Comparison of ENCODE assay signal across 23 cellular contexts in genomic region chr11:41714101-41714500, GRCh38.
"Had no signal": no experiment of that assay in that cellular context is flagged by ENCODE, and none has a peak within 500 bp of the region (broad histone marks: within the 10 kb centered on the region; RNA-seq: fewer than 3 reads in every experiment).

No MANE protein-coding gene starts in this region.

- H3K4me3 Mint-ChIP-seq: activated CD4-positive, alpha-beta memory T cell treated with anti-CD3 and anti-CD28 coated beads, Interleukin-2, amount 10 ng/mL, durations not matched to agents 7 days and 5 days; activated T-cell treated with anti-CD3 and anti-CD28 coated beads, Interleukin-2, amount 50 U/mL, for 4 hours; naive thymus-derived CD4-positive, alpha-beta T cell; stimulated activated naive B cell treated with anti-CD40 and anti-IgM and Interleukin-4, amounts not matched to agents 10 μg/mL and 1 μg/mL and 100 μg/mL, for 72 hours; T-helper 17 cell had no signal

- H3K9me3 ChIP-seq: tibial nerve, vagina had no signal

- H3K4me1 Mint-ChIP-seq: activated CD4-positive, alpha-beta memory T cell treated with anti-CD3 and anti-CD28 coated beads, Interleukin-2, amount 10 ng/mL, durations not matched to agents 7 days and 5 days; naive thymus-derived CD4-positive, alpha-beta T cell; stimulated activated naive B cell treated with anti-CD40 and anti-IgM and Interleukin-4, amounts not matched to agents 10 μg/mL and 1 μg/mL and 100 μg/mL, for 72 hours; T-helper 17 cell had no signal

- H3K4me3 ChIP-seq: mucosa of descending colon, skin epidermis, tibial nerve, vagina had no signal

- ATAC-seq: activated naive CD4-positive, alpha-beta T cell treated with anti-CD3 and anti-CD28 coated beads, Interleukin-2, amount 50 U/mL, for 72 hours; activated T-cell treated with anti-CD3 and anti-CD28 coated beads, Interleukin-2, amount 50 U/mL, for 4 hours; foreskin keratinocyte; left lobe of liver; mucosa of descending colon; naive thymus-derived CD4-positive, alpha-beta T cell; right cardiac atrium; stimulated activated naive B cell treated with anti-CD40 and anti-IgM and Interleukin-4, amounts not matched to agents 10 μg/mL and 1 μg/mL and 100 μg/mL, for 72 hours; T-helper 17 cell had no signal

- DNase-seq: activated CD4-positive, alpha-beta memory T cell treated with anti-CD3 and anti-CD28 coated beads, Interleukin-2, amount 10 ng/mL, durations not matched to agents 7 days and 5 days; activated CD4-positive, alpha-beta T cell treated with anti-CD3 and anti-CD28 coated beads for 4 hours; activated effector memory CD4-positive, alpha-beta T cell treated with Interleukin-2 at 50 U/mL for 16 hours; activated T-cell treated with anti-CD3 and anti-CD28 coated beads, Interleukin-2, amount 50 U/mL, for 4 hours; amniotic stem cell; cortex of kidney; effector CD4-positive, alpha-beta T cell; foreskin keratinocyte; glutamatergic neuron; mammary epithelial cell; mucosa of descending colon; naive thymus-derived CD4-positive, alpha-beta T cell; right cardiac atrium; stimulated activated CD4-positive, alpha-beta T cell treated with anti-CD3 and anti-CD28 coated beads, Interleukin-15, amount 100 ng/mL, for 24 hours; stimulated activated CD4-positive, alpha-beta T cell treated with anti-CD3 and anti-CD28 coated beads, Interleukin-4, amount 100 ng/mL, for 1 hour; stimulated activated naive B cell treated with anti-CD40 and anti-IgM and Interleukin-4, amounts not matched to agents 10 μg/mL and 1 μg/mL and 100 μg/mL, for 72 hours; T-helper 17 cell; WERI-Rb-1 had no signal

- H3K27ac Mint-ChIP-seq: activated CD4-positive, alpha-beta memory T cell treated with anti-CD3 and anti-CD28 coated beads, Interleukin-2, amount 10 ng/mL, durations not matched to agents 7 days and 5 days; activated naive CD4-positive, alpha-beta T cell treated with anti-CD3 and anti-CD28 coated beads, Interleukin-2, amount 50 U/mL, for 72 hours; naive thymus-derived CD4-positive, alpha-beta T cell; stimulated activated naive B cell treated with anti-CD40 and anti-IgM and Interleukin-4, amounts not matched to agents 10 μg/mL and 1 μg/mL and 100 μg/mL, for 72 hours; T-helper 17 cell had no signal

- H3K36me3 ChIP-seq: tibial nerve, vagina, WERI-Rb-1 had no signal

- H3K27ac ChIP-seq: foreskin keratinocyte, skin epidermis, tibial nerve, vagina, WERI-Rb-1 had no signal

- H3K4me1 ChIP-seq: foreskin keratinocyte, tibial nerve, vagina had no signal

- H3K27me3 ChIP-seq: foreskin keratinocyte, tibial nerve, vagina had no signal

- H3K27me3 Mint-ChIP-seq: activated CD4-positive, alpha-beta memory T cell treated with anti-CD3 and anti-CD28 coated beads, Interleukin-2, amount 10 ng/mL, durations not matched to agents 7 days and 5 days; naive thymus-derived CD4-positive, alpha-beta T cell; stimulated activated naive B cell treated with anti-CD40 and anti-IgM and Interleukin-4, amounts not matched to agents 10 μg/mL and 1 μg/mL and 100 μg/mL, for 72 hours; T-helper 17 cell had no signal
